1 cellular context compared by ENCODE assay signal in genomic region chr9:98234231-98234825, GRCh38.
TF ChIP-seq lines count a peak whose summit lies in the region.

No MANE protein-coding gene starts in this region.

TF ChIP-seq in HCT116, 20 proteins besides CTCF, POLR2A, EP300 and RAD21 (continued from another document):
- no peak for TF ChIP-seq REST (IDR thresholded peaks at IDR 0.05; ENCODE audit: low read depth)
- TF ChIP-seq SP1 (IDR thresholded peaks at IDR 0.05; ENCODE audit: low read depth), result no peak
